In the genomic region with DNA sequence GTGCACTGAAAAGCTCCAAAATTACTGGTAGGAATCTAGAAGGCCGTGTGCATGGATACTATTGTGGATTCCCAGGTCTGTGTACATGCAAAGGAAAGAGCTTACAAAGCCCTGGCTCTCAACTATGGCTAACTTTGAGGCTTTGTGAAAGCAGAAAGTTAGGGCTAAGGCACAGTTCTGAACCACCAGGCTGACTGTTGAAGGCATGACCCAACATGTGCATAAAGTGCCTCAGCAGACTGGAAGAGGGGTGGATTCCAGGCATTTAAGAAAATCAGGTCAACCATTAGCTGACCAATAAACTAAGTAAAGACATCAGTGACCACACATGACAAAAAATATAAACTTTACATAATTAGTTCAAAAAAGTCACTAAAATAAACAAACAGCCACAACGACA, we compare ENCODE assay signal across 1 cellular context.
TF ChIP-seq lines count a peak whose summit lies in the region.

No MANE protein-coding gene starts in this region.

TF ChIP-seq in IMR-90, 13 proteins besides CTCF, POLR2A, EP300 and RAD21 (continued from another document):
- peak; percentile 33; the same call in 1 of the 2 replicates for TF ChIP-seq MXI1 (IDR thresholded peaks at IDR 0.05; ENCODE audit: borderline replicate concordance, low read depth, low read length)
- TF ChIP-seq MAZ (IDR thresholded peaks at IDR 0.05; ENCODE audit: borderline replicate concordance, low read depth, low read length), result no peak
- TF ChIP-seq RFX5 (IDR thresholded peaks at IDR 0.05; ENCODE audit: low read depth, low read length), result no peak
- TF ChIP-seq CHD1 (IDR thresholded peaks at IDR 0.05; ENCODE audit: low read depth, low read length), result no peak
- TF ChIP-seq SMC3 (IDR thresholded peaks at IDR 0.05; ENCODE audit: low read depth, low read length), result no peak
- TF ChIP-seq, protein P1, sequence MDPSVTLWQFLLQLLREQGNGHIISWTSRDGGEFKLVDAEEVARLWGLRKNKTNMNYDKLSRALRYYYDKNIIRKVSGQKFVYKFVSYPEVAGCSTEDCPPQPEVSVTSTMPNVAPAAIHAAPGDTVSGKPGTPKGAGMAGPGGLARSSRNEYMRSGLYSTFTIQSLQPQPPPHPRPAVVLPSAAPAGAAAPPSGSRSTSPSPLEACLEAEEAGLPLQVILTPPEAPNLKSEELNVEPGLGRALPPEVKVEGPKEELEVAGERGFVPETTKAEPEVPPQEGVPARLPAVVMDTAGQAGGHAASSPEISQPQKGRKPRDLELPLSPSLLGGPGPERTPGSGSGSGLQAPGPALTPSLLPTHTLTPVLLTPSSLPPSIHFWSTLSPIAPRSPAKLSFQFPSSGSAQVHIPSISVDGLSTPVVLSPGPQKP (IDR thresholded peaks at IDR 0.05; ENCODE audit: borderline replicate concordance, low read depth, low read length), result no peak
TF ChIP-seq in IMR-90: peak in this region for 1.
